1 cellular context compared by ENCODE assay signal in genomic region chr1:121522061-121522759, GRCh38.
A peak's percentile ranks its signal among the peaks of the same experiment; 100 is the strongest.
TF ChIP-seq lines count a peak whose summit lies in the region.

No MANE protein-coding gene starts in this region.

TF ChIP-seq in HepG2, 621 proteins besides CTCF, POLR2A, EP300 and RAD21 (continued from another document):
- no peak for TF ChIP-seq PHF8 (CRISPR knock-in tag; IDR thresholded peaks at IDR 0.05)
- 0 out of 2 replicates have a peak, but pooled peaks have one; percentile 26 for TF ChIP-seq ZFP36L1 (CRISPR knock-in tag; IDR thresholded peaks at IDR 0.05)
- no peak; the same call in 1 of the 2 replicates for TF ChIP-seq ZNF816 (CRISPR knock-in tag; IDR thresholded peaks at IDR 0.05; ENCODE audit: borderline replicate concordance)
- TF ChIP-seq, protein P1, sequence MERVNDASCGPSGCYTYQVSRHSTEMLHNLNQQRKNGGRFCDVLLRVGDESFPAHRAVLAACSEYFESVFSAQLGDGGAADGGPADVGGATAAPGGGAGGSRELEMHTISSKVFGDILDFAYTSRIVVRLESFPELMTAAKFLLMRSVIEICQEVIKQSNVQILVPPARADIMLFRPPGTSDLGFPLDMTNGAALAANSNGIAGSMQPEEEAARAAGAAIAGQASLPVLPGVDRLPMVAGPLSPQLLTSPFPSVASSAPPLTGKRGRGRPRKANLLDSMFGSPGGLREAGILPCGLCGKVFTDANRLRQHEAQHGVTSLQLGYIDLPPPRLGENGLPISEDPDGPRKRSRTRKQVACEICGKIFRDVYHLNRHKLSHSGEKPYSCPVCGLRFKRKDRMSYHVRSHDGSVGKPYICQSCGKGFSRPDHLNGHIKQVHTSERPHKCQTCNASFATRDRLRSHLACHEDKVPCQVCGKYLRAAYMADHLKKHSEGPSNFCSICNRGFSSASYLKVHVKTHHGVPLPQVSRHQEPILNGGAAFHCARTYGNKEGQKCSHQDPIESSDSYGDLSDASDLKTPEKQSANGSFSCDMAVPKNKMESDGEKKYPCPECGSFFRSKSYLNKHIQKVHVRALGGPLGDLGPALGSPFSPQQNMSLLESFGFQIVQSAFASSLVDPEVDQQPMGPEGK (CRISPR knock-in tag; IDR thresholded peaks at IDR 0.05), result peak; percentile 73
- TF ChIP-seq, protein P2, sequence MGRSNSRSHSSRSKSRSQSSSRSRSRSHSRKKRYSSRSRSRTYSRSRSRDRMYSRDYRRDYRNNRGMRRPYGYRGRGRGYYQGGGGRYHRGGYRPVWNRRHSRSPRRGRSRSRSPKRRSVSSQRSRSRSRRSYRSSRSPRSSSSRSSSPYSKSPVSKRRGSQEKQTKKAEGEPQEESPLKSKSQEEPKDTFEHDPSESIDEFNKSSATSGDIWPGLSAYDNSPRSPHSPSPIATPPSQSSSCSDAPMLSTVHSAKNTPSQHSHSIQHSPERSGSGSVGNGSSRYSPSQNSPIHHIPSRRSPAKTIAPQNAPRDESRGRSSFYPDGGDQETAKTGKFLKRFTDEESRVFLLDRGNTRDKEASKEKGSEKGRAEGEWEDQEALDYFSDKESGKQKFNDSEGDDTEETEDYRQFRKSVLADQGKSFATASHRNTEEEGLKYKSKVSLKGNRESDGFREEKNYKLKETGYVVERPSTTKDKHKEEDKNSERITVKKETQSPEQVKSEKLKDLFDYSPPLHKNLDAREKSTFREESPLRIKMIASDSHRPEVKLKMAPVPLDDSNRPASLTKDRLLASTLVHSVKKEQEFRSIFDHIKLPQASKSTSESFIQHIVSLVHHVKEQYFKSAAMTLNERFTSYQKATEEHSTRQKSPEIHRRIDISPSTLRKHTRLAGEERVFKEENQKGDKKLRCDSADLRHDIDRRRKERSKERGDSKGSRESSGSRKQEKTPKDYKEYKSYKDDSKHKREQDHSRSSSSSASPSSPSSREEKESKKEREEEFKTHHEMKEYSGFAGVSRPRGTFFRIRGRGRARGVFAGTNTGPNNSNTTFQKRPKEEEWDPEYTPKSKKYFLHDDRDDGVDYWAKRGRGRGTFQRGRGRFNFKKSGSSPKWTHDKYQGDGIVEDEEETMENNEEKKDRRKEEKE (IDR thresholded peaks at IDR 0.05), result no peak
- TF ChIP-seq RARG (CRISPR knock-in tag; IDR thresholded peaks at IDR 0.05; ENCODE audit: low read depth), result no peak
- TF ChIP-seq SIN3A (IDR thresholded peaks at IDR 0.05; ENCODE audit: borderline replicate concordance, low read depth, low read length), result no peak
- no peak for TF ChIP-seq MYPOP (CRISPR knock-in tag; IDR thresholded peaks at IDR 0.05)
- TF ChIP-seq ZNF747 (CRISPR knock-in tag; IDR thresholded peaks at IDR 0.05; ENCODE audit: borderline replicate concordance), result no peak
- TF ChIP-seq PCBP1 (IDR thresholded peaks at IDR 0.05; ENCODE audit: borderline replicate concordance, low read depth, low read length), result no peak
- TF ChIP-seq, protein P3, sequence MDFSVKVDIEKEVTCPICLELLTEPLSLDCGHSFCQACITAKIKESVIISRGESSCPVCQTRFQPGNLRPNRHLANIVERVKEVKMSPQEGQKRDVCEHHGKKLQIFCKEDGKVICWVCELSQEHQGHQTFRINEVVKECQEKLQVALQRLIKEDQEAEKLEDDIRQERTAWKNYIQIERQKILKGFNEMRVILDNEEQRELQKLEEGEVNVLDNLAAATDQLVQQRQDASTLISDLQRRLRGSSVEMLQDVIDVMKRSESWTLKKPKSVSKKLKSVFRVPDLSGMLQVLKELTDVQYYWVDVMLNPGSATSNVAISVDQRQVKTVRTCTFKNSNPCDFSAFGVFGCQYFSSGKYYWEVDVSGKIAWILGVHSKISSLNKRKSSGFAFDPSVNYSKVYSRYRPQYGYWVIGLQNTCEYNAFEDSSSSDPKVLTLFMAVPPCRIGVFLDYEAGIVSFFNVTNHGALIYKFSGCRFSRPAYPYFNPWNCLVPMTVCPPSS (IDR thresholded peaks at IDR 0.05), result no peak
- TF ChIP-seq ELF1 (CRISPR knock-in tag; IDR thresholded peaks at IDR 0.05), result no peak
- no peak for TF ChIP-seq IRF9 (CRISPR knock-in tag; IDR thresholded peaks at IDR 0.05; ENCODE audit: borderline replicate concordance)
- TF ChIP-seq CBX5 (CRISPR knock-in tag; IDR thresholded peaks at IDR 0.05; ENCODE audit: borderline replicate concordance), result peak; percentile 86
- TF ChIP-seq, protein P4, sequence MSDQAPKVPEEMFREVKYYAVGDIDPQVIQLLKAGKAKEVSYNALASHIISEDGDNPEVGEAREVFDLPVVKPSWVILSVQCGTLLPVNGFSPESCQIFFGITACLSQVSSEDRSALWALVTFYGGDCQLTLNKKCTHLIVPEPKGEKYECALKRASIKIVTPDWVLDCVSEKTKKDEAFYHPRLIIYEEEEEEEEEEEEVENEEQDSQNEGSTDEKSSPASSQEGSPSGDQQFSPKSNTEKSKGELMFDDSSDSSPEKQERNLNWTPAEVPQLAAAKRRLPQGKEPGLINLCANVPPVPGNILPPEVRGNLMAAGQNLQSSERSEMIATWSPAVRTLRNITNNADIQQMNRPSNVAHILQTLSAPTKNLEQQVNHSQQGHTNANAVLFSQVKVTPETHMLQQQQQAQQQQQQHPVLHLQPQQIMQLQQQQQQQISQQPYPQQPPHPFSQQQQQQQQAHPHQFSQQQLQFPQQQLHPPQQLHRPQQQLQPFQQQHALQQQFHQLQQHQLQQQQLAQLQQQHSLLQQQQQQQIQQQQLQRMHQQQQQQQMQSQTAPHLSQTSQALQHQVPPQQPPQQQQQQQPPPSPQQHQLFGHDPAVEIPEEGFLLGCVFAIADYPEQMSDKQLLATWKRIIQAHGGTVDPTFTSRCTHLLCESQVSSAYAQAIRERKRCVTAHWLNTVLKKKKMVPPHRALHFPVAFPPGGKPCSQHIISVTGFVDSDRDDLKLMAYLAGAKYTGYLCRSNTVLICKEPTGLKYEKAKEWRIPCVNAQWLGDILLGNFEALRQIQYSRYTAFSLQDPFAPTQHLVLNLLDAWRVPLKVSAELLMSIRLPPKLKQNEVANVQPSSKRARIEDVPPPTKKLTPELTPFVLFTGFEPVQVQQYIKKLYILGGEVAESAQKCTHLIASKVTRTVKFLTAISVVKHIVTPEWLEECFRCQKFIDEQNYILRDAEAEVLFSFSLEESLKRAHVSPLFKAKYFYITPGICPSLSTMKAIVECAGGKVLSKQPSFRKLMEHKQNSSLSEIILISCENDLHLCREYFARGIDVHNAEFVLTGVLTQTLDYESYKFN (CRISPR knock-in tag; conservative IDR thresholded peaks at IDR 0.05), result peak; percentile 94
- TF ChIP-seq, protein P5, sequence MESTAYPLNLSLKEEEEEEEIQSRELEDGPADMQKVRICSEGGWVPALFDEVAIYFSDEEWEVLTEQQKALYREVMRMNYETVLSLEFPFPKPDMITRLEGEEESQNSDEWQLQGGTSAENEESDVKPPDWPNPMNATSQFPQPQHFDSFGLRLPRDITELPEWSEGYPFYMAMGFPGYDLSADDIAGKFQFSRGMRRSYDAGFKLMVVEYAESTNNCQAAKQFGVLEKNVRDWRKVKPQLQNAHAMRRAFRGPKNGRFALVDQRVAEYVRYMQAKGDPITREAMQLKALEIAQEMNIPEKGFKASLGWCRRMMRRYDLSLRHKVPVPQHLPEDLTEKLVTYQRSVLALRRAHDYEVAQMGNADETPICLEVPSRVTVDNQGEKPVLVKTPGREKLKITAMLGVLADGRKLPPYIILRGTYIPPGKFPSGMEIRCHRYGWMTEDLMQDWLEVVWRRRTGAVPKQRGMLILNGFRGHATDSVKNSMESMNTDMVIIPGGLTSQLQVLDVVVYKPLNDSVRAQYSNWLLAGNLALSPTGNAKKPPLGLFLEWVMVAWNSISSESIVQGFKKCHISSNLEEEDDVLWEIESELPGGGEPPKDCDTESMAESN (CRISPR knock-in tag; conservative IDR thresholded peaks at IDR 0.05), result no peak
- no peak for TF ChIP-seq RBM39 (IDR thresholded peaks at IDR 0.05; ENCODE audit: low read depth, low read length, poor library complexity, severe bottlenecking)
- no peak for TF ChIP-seq ZNF329 (CRISPR knock-in tag; IDR thresholded peaks at IDR 0.05; ENCODE audit: low read depth)
- no peak for TF ChIP-seq ZNF777 (CRISPR knock-in tag; IDR thresholded peaks at IDR 0.05)
- no peak for TF ChIP-seq ZNF350 (CRISPR knock-in tag; IDR thresholded peaks at IDR 0.05; ENCODE audit: borderline replicate concordance, low read depth)
- TF ChIP-seq STAG1 (CRISPR knock-in tag; IDR thresholded peaks at IDR 0.05), result peak; percentile 38
- no peak for TF ChIP-seq NCOA1 (CRISPR knock-in tag; IDR thresholded peaks at IDR 0.05)
- TF ChIP-seq RFXANK (CRISPR knock-in tag; IDR thresholded peaks at IDR 0.05), result 0 out of 2 replicates have a peak, but pooled peaks have one; percentile 49
- TF ChIP-seq ETV6 (CRISPR knock-in tag; conservative IDR thresholded peaks at IDR 0.05), result no peak
- peak; percentile 44; the same call in 1 of the 2 replicates for TF ChIP-seq SPEN (CRISPR knock-in tag; IDR thresholded peaks at IDR 0.05; ENCODE audit: low read depth)
- TF ChIP-seq ZSCAN20 (CRISPR knock-in tag; IDR thresholded peaks at IDR 0.05; ENCODE audit: borderline replicate concordance), result no peak
- TF ChIP-seq ZNF292 (CRISPR knock-in tag; IDR thresholded peaks at IDR 0.05; ENCODE audit: borderline replicate concordance, low read depth), result peak; percentile 63; the same call in 1 of the 2 replicates
- TF ChIP-seq, protein P6, sequence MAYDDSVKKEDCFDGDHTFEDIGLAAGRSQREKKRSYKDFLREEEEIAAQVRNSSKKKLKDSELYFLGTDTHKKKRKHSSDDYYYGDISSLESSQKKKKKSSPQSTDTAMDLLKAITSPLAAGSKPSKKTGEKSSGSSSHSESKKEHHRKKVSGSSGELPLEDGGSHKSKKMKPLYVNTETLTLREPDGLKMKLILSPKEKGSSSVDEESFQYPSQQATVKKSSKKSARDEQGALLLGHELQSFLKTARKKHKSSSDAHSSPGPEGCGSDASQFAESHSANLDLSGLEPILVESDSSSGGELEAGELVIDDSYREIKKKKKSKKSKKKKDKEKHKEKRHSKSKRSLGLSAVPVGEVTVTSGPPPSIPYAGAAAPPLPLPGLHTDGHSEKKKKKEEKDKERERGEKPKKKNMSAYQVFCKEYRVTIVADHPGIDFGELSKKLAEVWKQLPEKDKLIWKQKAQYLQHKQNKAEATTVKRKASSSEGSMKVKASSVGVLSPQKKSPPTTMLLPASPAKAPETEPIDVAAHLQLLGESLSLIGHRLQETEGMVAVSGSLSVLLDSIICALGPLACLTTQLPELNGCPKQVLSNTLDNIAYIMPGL (CRISPR knock-in tag; IDR thresholded peaks at IDR 0.05; ENCODE audit: borderline replicate concordance in 1 of 2, low read depth in 1 of 2), result no peak; a peak in 1 of 4 replicates
- no peak for TF ChIP-seq XRCC5 (optimal IDR thresholded peaks at IDR 0.05; ENCODE audit: low read length)
- no peak for TF ChIP-seq GLI4 (CRISPR knock-in tag; IDR thresholded peaks at IDR 0.05; ENCODE audit: borderline replicate concordance)
TF ChIP-seq in HepG2: peak in this region for 185.
